11 cellular contexts compared by ENCODE assay signal in the genomic region with DNA sequence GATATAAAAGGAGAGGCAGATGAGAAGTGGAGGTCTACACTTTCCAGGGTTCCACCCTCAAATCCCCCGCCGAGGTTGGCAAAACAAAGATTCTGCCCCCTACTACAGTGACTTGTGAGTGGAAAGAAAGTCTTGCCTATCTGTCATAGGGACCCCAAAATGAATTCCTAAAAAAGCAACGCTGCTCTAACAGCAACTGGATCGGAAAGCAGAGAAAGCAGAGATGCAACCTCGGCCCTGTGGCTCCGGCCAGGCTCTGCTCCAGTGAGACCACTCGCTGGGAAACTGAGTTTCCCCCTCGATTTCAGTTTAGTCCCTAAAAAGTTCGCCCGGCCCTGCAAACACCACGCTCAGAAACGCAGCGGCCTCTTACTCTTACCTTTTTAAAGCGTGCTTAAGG.
DNase-seq lines count a peak whose midpoint lies in the region; ATAC-seq and TF ChIP-seq lines count a peak whose summit lies in the region.
"Had no signal": no experiment of that assay in that cellular context is flagged by ENCODE, and none has a peak within 500 bp of the region (broad histone marks: within the 10 kb centered on the region; RNA-seq: fewer than 3 reads in every experiment).

No MANE protein-coding gene starts in this region.

- CTCF ChIA-PET in PC-9 (lab: Charles Lee), result interaction anchor here (0.6 kb wide), 1 partner anchor 593 kb away, joined by 4 read pairs; no protein-coding TSS in a partner anchor

- H3K4me3 Mint-ChIP-seq in GM23338, result peak overlapping the region; percentile 56
- H3K4me3 Mint-ChIP-seq: activated B cell treated with CpG ODN at 0.5 μM for 24 hours had no signal

- no peaks in the 10 kb centered on the region for H3K9me2 ChIP-seq in GM23338 (ENCODE audit: insufficient read depth)
- no peaks in the 10 kb centered on the region for H3K9me2 ChIP-seq in PC-9 (ENCODE audit: insufficient read depth)

- no peak overlapping the region for H3K27ac Mint-ChIP-seq in GM23338
- H3K27ac Mint-ChIP-seq: activated T-helper 17 cell treated with anti-CD3 and anti-CD28 coated beads, Interleukin-2, amount 50 U/mL, for 72 hours had no signal

- H3K4ac ChIP-seq in trophoblast cell (ENCODE audit: low read depth, low read length), result peak overlapping the region; percentile 77

- H2BK120ac ChIP-seq in trophoblast cell (ENCODE audit: insufficient read depth, low read length, poor library complexity), result peak overlapping the region; percentile 84

- POLR2A ChIA-PET in PC-9 (lab: Charles Lee; ENCODE audit: unreplicated experiment), result no interaction called here

- peak overlapping the region; percentile 44 for H4K8ac ChIP-seq in trophoblast cell (ENCODE audit: low read depth, low read length)

- H2AFZ ChIP-seq in GM23338 (no peak overlapping the region), PC-9 (peak overlapping the region; percentile 24; the same call in 1 of the 2 replicates), trophoblast cell (ENCODE audit: insufficient read depth, low read length, poor library complexity) (peak overlapping the region; percentile 63)

- H3K9me3 Mint-ChIP-seq in GM23338, result no peaks in the 10 kb centered on the region
- H3K9me3 Mint-ChIP-seq: activated B cell treated with CpG ODN at 0.5 μM for 24 hours; activated T-helper 17 cell treated with anti-CD3 and anti-CD28 coated beads, Interleukin-2, amount 50 U/mL, for 72 hours had no signal

- peak overlapping the region; percentile 14 for H4K12ac ChIP-seq in trophoblast cell (ENCODE audit: low read depth, low read length)

- H3K4me1 ChIP-seq in GM23338 (ENCODE audit: insufficient read depth) (peaks cover 33% of the 10 kb centered on the region), PC-9 (replicated peaks; ENCODE audit: insufficient read depth) (peaks cover 26% of the 10 kb centered on the region), trophoblast cell (ENCODE audit: control insufficient read depth in 1 of 2, insufficient read depth in 2 of 2, low read length in 2 of 2) (peaks cover 26 to 47% of the 10 kb centered on the region in 2 experiments)

- no peak overlapping the region for H3K23ac ChIP-seq in trophoblast cell (ENCODE audit: low read length)

- H3K79me2 ChIP-seq in GM23338 (replicated peaks; ENCODE audit: insufficient read depth) (no peaks in the 10 kb centered on the region), PC-9 (ENCODE audit: low read depth) (no peaks in the 10 kb centered on the region), trophoblast cell (ENCODE audit: control insufficient read depth, insufficient read depth, low read length, poor library complexity) (peaks cover 19% of the 10 kb centered on the region)

- no peak for ATAC-seq in GM23338
- ATAC-seq in HG02852 (IDR thresholded peaks at IDR 0.05; ENCODE audit: unreplicated experiment), result no peak
- ATAC-seq: activated T-helper 17 cell treated with anti-CD3 and anti-CD28 coated beads, Interleukin-2, amount 50 U/mL, for 72 hours had no signal

- H3K4me2 ChIP-seq in GM23338, result peak overlapping the region; percentile 60
- H3K4me2 ChIP-seq in PC-9, result peak overlapping the region; percentile 69
- peak overlapping the region; percentile 4 for H3K4me2 ChIP-seq in trophoblast cell (ENCODE audit: low read length)

- DNase-seq in GM23338 (ENCODE audit: low spot score), result no peak
- DNase-seq in PC-9, result no peak
- no peak for DNase-seq in fibroblast of mammary gland (ENCODE audit: low read depth)
- no peak for DNase-seq in trophoblast cell
- DNase-seq in dedifferentiated amniotic fluid mesenchymal stem cell (ENCODE audit: extremely low spot score), result no peak
- DNase-seq in GM13977 (ENCODE audit: low spot score), result no peak
- DNase-seq in coronary artery (ENCODE audit: low spot score), result no peak
- DNase-seq: activated B cell treated with CpG ODN at 0.5 μM for 24 hours, spleen had no signal

- no CpG with 5 or more reads among the region's 14 CpGs for WGBS in trophoblast cell (ENCODE audit: extremely low coverage, insufficient coverage, insufficient read length)

- H2BK5ac ChIP-seq in trophoblast cell (ENCODE audit: low read depth, low read length, poor library complexity), result peak overlapping the region; percentile 70

- H3K27ac ChIP-seq in GM23338 (ENCODE audit: low read depth), result no peak overlapping the region
- no peak overlapping the region for H3K27ac ChIP-seq in PC-9
- H3K27ac ChIP-seq in trophoblast cell (ENCODE audit: low read depth, low read length), result peak overlapping the region; percentile 98
- no peak overlapping the region for H3K27ac ChIP-seq in coronary artery
- H3K27ac ChIP-seq: spleen had no signal

- H2AK5ac ChIP-seq in trophoblast cell (ENCODE audit: low read length), result peak overlapping the region; percentile 21

- peak overlapping the region; percentile 93 for H4K91ac ChIP-seq in trophoblast cell (ENCODE audit: low read depth, low read length)

- H3K18ac ChIP-seq in trophoblast cell (ENCODE audit: low read length), result peak overlapping the region; percentile 9

- H3F3A ChIP-seq in GM23338 (replicated peaks; ENCODE audit: low read depth) (peaks cover 3% of the 10 kb centered on the region; the same call in 1 of the 2 replicates), PC-9 (ENCODE audit: insufficient read depth, low read depth) (no peaks in the 10 kb centered on the region; the same call in none of the 2 replicates)

- intact Hi-C loops in PC-9 (cut with micrococcal nuclease; ENCODE audit: unreplicated experiment), result no loop called here

- peaks cover 61% of the 10 kb centered on the region for H3K79me1 ChIP-seq in trophoblast cell (ENCODE audit: low read length)

- BruUV-seq in PC-9 (replicated peaks; lab: Mats Ljungman, UMichigan), result no TSS peak

- H3K9me3 ChIP-seq in PC-9 (ENCODE audit: insufficient read depth, low read depth) (no peaks in the 10 kb centered on the region), trophoblast cell (ENCODE audit: insufficient read depth, low read depth, low read length) (no peaks in the 10 kb centered on the region)

- no peak for TF ChIP-seq CTCF in GM23338 (conservative IDR thresholded peaks at IDR 0.05; ENCODE audit: low read depth in 2 of 2)
- no peak for TF ChIP-seq CTCF in PC-9 (conservative IDR thresholded peaks at IDR 0.05)
- TF ChIP-seq CTCF in fibroblast of mammary gland (conservative IDR thresholded peaks at IDR 0.05; ENCODE audit: control insufficient read depth, insufficient read depth, low read depth, low read length), result no peak
- no peak for TF ChIP-seq CTCF in GM13977 (IDR thresholded peaks at IDR 0.05; ENCODE audit: extremely low read depth, insufficient read depth, missing control alignments)
- TF ChIP-seq CTCF in coronary artery (IDR thresholded peaks at IDR 0.05), result no peak

- peak overlapping the region; percentile 37 for H2BK12ac ChIP-seq in trophoblast cell (ENCODE audit: low read length)

- peaks cover 33% of the 10 kb centered on the region for H3K27me3 Mint-ChIP-seq in GM23338 (ENCODE audit: insufficient read depth, low read depth, poor library complexity)

- no peaks in the 10 kb centered on the region for H3K36me3 ChIP-seq in GM23338 (ENCODE audit: insufficient read depth)
- no peaks in the 10 kb centered on the region for H3K36me3 ChIP-seq in PC-9 (ENCODE audit: low read depth)
- H3K36me3 ChIP-seq in trophoblast cell (ENCODE audit: control insufficient read depth in 1 of 2, insufficient read depth in 2 of 2, low read length in 2 of 2), result no peaks in the 10 kb centered on the region
- H3K36me3 ChIP-seq: spleen had no signal

- peak overlapping the region; percentile 50 for H3K9ac ChIP-seq in trophoblast cell (ENCODE audit: low read length)

- no peaks in the 10 kb centered on the region for H3K36me3 Mint-ChIP-seq in GM23338 (ENCODE audit: low read depth)

- in situ Hi-C loops in GM13977 (cut with MboI; ENCODE audit: low pct_unique_long_range_greater_than_20kb, low sequenced_read_pairs, unreplicated experiment), result loop anchor here (10.0 kb wide), 1 partner anchor 1311 kb away; the partner anchor contains the start of gene HOXA9

- peak overlapping the region; percentile 41 for H3K14ac ChIP-seq in trophoblast cell (ENCODE audit: low read length)

- H3K27me3 ChIP-seq in GM23338 (ENCODE audit: insufficient read depth) (peaks cover 59% of the 10 kb centered on the region), PC-9 (ENCODE audit: insufficient read depth, low read depth) (peaks cover 40% of the 10 kb centered on the region), trophoblast cell (ENCODE audit: insufficient read depth, low read length) (peaks cover 2% of the 10 kb centered on the region)

- no peaks in the 10 kb centered on the region for H4K20me1 ChIP-seq in GM23338 (replicated peaks; ENCODE audit: insufficient read depth)
- H4K20me1 ChIP-seq in PC-9 (ENCODE audit: insufficient read depth), result no peaks in the 10 kb centered on the region

- H3K4me3 ChIP-seq in GM23338, result peak overlapping the region; percentile 62
- H3K4me3 ChIP-seq in PC-9, result peak overlapping the region; percentile 7; the same call in 1 of the 2 replicates
- peak overlapping the region; percentile 5 for H3K4me3 ChIP-seq in fibroblast of mammary gland (ENCODE audit: control insufficient read depth, low read depth, low read length)
- no peak overlapping the region for H3K4me3 ChIP-seq in trophoblast cell (ENCODE audit: low read depth, low read length)
- H3K4me3 ChIP-seq in coronary artery, result no peak overlapping the region
- H3K4me3 ChIP-seq: spleen had no signal

- H3K4me1 Mint-ChIP-seq in GM23338, result peaks cover 30% of the 10 kb centered on the region

TF ChIP-seq in GM23338, 12 proteins besides CTCF, POLR2A, EP300 and RAD21:
- no peak for TF ChIP-seq ZNF114 (CRISPR knock-in tag; IDR thresholded peaks at IDR 0.05)
- TF ChIP-seq EZH2 (IDR thresholded peaks at IDR 0.05; ENCODE audit: low read depth, unreplicated experiment), result peak; percentile 30

Comparison
In these comparisons a context has a peak if more than half of its experiments do, and no peak if none do; other contexts are left out.
1. H3K4me2 ChIP-seq: peak in every context shown above with its lines; median percentile 69 in PC-9; 60 in GM23338; 4 in trophoblast cell.
2. H3K4me3 ChIP-seq: peak in GM23338 (single experiment), PC-9 (single experiment) and fibroblast of mammary gland (single experiment); none in trophoblast cell (single experiment) and coronary artery (single experiment).